9 cellular contexts compared by ENCODE assay signal in genomic region chr1:116855220-116855619, GRCh38. TPM values are rescaled to one million over a fixed set of nuclear protein-coding genes. Genes with fewer than 3 reads are reported as not detected.
A peak's percentile ranks its signal among the peaks of the same experiment; 100 is the strongest.
DNase-seq lines count a peak whose midpoint lies in the region; ATAC-seq and TF ChIP-seq lines count a peak whose summit lies in the region.
"Had no signal": no experiment of that assay in that cellular context is flagged by ENCODE, and none has a peak within 500 bp of the region (broad histone marks: within the 10 kb centered on the region; RNA-seq: fewer than 3 reads in every experiment).

No MANE protein-coding gene starts in this region.

- H3K4me1 Mint-ChIP-seq in chondrocyte (ENCODE audit: low read depth), result peaks cover 63% of the 10 kb centered on the region

- DNase-seq in Ammon's horn (ENCODE audit: low spot score) (peak; percentile 46), NCI-H2029 treated with DMSO at 0.1 percent for 48 hours (lab: John Stamatoyannopoulos, UW) (peak; percentile 54), chondrocyte (ENCODE audit: low spot score) (no peak), COLO668 (lab: John Stamatoyannopoulos, UW; ENCODE audit: unreplicated experiment) (no peak), GM10266 (ENCODE audit: extremely low spot score) (no peak)
- DNase-seq: stimulated activated CD4-positive, alpha-beta T cell treated with anti-CD3 and anti-CD28 coated beads, Interleukin-1b, Interleukin-23, amount 100 ng/mL, for 48 hours had no signal

- no peaks in the 10 kb centered on the region for H3K27me3 Mint-ChIP-seq in chondrocyte (ENCODE audit: low read depth)

- no peak overlapping the region for H3K9ac ChIP-seq in muscle layer of colon (ENCODE audit: low read length)

- no peaks in the 10 kb centered on the region for H3K9me3 Mint-ChIP-seq in chondrocyte (ENCODE audit: low read depth)

- H3K4me3 Mint-ChIP-seq in chondrocyte (ENCODE audit: unreplicated experiment), result no peak overlapping the region

- no peak for TF ChIP-seq CTCF in chondrocyte (IDR thresholded peaks at IDR 0.05)
- no peak for TF ChIP-seq CTCF in GM10266 (IDR thresholded peaks at IDR 0.05; ENCODE audit: control insufficient read depth, insufficient read depth, low read depth, missing control alignments)

- peak overlapping the region in 1 of 2 donors; percentile 0 for H3K4me3 ChIP-seq in muscle layer of colon (ENCODE audit: low read depth in 1 of 2, low read length in 2 of 2)

- ATAC-seq in GM21367 (IDR thresholded peaks at IDR 0.05; ENCODE audit: unreplicated experiment) (no peak), GM21515 (IDR thresholded peaks at IDR 0.05; ENCODE audit: unreplicated experiment) (no peak)

- H3K27ac ChIP-seq in muscle layer of colon (ENCODE audit: low read depth, low read length), result peak overlapping the region; percentile 53

- peaks cover 32% of the 10 kb centered on the region for H3K4me1 ChIP-seq in muscle layer of colon (ENCODE audit: insufficient read depth, low read length)

- no peaks in the 10 kb centered on the region for H3K36me3 ChIP-seq in muscle layer of colon (ENCODE audit: insufficient read depth, low read length)

- H3K36me3 Mint-ChIP-seq in chondrocyte (ENCODE audit: low read depth), result no peaks in the 10 kb centered on the region

- H3K9me3 ChIP-seq in muscle layer of colon (ENCODE audit: low read length), result no peaks in the 10 kb centered on the region

- H3K27me3 ChIP-seq in muscle layer of colon (ENCODE audit: control insufficient read depth in 1 of 2, insufficient read depth in 2 of 2, low read length in 2 of 2), result no peaks in the 10 kb centered on the region

- peak overlapping the region; percentile 78 for H3K27ac Mint-ChIP-seq in chondrocyte (ENCODE audit: unreplicated experiment)

RNA-seq across cellular contexts. Expression of gene PTGFRN, which starts 54.5 kb away (rescaled TPM):
- 79.7 to 123 TPM (median 117 TPM) in 3 replicates for total RNA-seq in chondrocyte

Comparison
In these comparisons a context has a peak if more than half of its experiments do, and no peak if none do; other contexts are left out.
1. DNase-seq: peak in Ammon's horn (single experiment) and NCI-H2029 treated with DMSO at 0.1 percent for 48 hours (single experiment); none in chondrocyte (single experiment), COLO668 (single experiment) and GM10266 (single experiment).